8 cellular contexts compared by ENCODE assay signal in the genomic region with DNA sequence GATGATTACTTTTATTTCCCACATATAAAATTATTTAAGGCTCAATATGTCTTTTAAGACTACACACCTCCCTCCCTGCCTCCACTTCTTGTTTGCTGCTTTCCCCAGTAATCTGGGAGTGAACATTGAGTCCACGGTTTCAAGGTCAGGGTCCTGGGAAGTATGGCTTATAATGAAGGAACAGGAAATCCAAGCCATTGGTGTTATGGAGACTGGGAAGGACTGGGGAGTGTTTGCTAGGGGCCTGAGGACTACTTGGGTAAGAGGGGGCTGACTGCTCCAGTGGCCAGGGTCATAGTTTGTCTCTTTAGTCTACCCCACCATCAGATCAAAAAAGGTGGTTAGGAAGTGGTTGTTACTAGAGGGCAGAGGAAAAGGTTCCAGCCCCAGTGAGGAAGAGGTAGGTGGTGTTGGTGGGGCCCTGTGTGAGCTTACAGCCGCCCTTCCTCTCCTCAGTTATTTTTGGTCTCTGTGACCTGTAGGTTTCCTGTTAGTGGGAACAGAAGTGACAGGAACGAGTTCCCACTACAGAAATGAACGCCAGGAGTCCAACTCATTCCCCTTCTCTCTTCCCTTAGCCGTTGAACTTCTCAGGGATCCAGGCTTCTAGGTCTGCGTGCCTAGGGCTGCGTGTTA. TPM values are rescaled to one million over a fixed set of nuclear protein-coding genes. Genes with fewer than 3 reads are reported as not detected.
DNase-seq lines count a peak whose midpoint lies in the region; ATAC-seq lines count a peak whose summit lies in the region.

No MANE protein-coding gene starts in this region.

- no peaks in the 10 kb centered on the region for H3K9me3 ChIP-seq in adipocyte (ENCODE audit: control insufficient read depth, low read length)

- H3K4me1 ChIP-seq in adipocyte (ENCODE audit: control insufficient read depth, insufficient read depth, low read length): peaks cover 14% of the 10 kb centered on the region

- ATAC-seq in GM19324 (IDR thresholded peaks at IDR 0.05; ENCODE audit: low FRiP score, unreplicated experiment) (peak; percentile 9), HG03439 (IDR thresholded peaks at IDR 0.05; ENCODE audit: unreplicated experiment) (peak; percentile 9)

- no peaks in the 10 kb centered on the region for H3K9me3 Mint-ChIP-seq in immature natural killer cell

- peak overlapping the region; percentile 90 for H3K9ac ChIP-seq in adipocyte (ENCODE audit: low read length)

- DNase-seq in adipocyte (ENCODE audit: low read depth) (no peak), immature natural killer cell (peak; percentile 67 to 68 (median 68)), putamen (ENCODE audit: low spot score) (no peak), DMS 273 treated with DMSO at 0.1 percent for 48 hours (lab: John Stamatoyannopoulos, UW) (no peak), germinal center (ENCODE audit: low spot score) (no peak)
- peak in 4 of 6 experiments; percentile 25 to 72 (median 46) for DNase-seq in stimulated activated naive CD4-positive, alpha-beta T cell (lab: John Stamatoyannopoulos, UW)

- H3K4me3 ChIP-seq in adipocyte (ENCODE audit: low read length): peak overlapping the region; percentile 86

- no peaks in the 10 kb centered on the region for H3K27me3 ChIP-seq in adipocyte (replicated peaks; ENCODE audit: control insufficient read depth, insufficient read depth, low read length)

- peaks cover 60 to 83% of the 10 kb centered on the region in 2 donors for H3K4me1 Mint-ChIP-seq in immature natural killer cell

- H3K36me3 Mint-ChIP-seq in immature natural killer cell: no peaks in the 10 kb centered on the region

- peak overlapping the region; percentile 92 to 96 (median 94) for H3K4me3 Mint-ChIP-seq in immature natural killer cell

- peak overlapping the region; percentile 95 to 98 (median 97) for H3K27ac Mint-ChIP-seq in immature natural killer cell

- H3K27me3 Mint-ChIP-seq in immature natural killer cell (ENCODE audit: low read depth in 3 of 3): peaks cover 0 to 8% (median 0%) of the 10 kb centered on the region in 3 donors

- H3K36me3 ChIP-seq in adipocyte (ENCODE audit: control insufficient read depth, insufficient read depth, low read length, severe bottlenecking): no peaks in the 10 kb centered on the region

RNA-seq across cellular contexts. Expression of a gene that starts 0.7 kb away (rescaled TPM):
- polyA plus RNA-seq in immature natural killer cell: 1 to 10 TPM in 2 of 3 donors, under 1 TPM in 1; 0.49 to 2.6 (median 2.1) TPM

RNA-seq across cellular contexts. Expression of a gene that starts 8.8 kb away (rescaled TPM):
- 1 to 10 TPM; 1.2 to 3.9 (median 3.1) TPM for polyA plus RNA-seq in immature natural killer cell

RNA-seq across cellular contexts. Expression of a gene that starts 12.2 kb away (rescaled TPM):
- under 1 TPM in 1 of 3 donors, not detected in 2; 0.10 TPM for polyA plus RNA-seq in immature natural killer cell

RNA-seq across cellular contexts. Expression of a gene that starts 22.6 kb away (rescaled TPM):
- 100 to 1,000 TPM; 449 to 922 (median 670) TPM for polyA plus RNA-seq in immature natural killer cell

RNA-seq across cellular contexts. Expression of a gene that starts 39.2 kb away (rescaled TPM):
- polyA plus RNA-seq in immature natural killer cell: under 1 TPM; 0.24 to 0.92 (median 0.83) TPM

Comparison
In these comparisons a context has a peak if more than half of its experiments do, and no peak if none do; other contexts are left out.
1. DNase-seq: peak in immature natural killer cell (3 of 3) and stimulated activated naive CD4-positive, alpha-beta T cell (4 of 6); none in adipocyte (single experiment), putamen (single experiment), DMS 273 treated with DMSO at 0.1 percent for 48 hours (single experiment) and germinal center (single experiment).